Comparison of ENCODE assay signal across 8 cellular contexts in the genomic region with DNA sequence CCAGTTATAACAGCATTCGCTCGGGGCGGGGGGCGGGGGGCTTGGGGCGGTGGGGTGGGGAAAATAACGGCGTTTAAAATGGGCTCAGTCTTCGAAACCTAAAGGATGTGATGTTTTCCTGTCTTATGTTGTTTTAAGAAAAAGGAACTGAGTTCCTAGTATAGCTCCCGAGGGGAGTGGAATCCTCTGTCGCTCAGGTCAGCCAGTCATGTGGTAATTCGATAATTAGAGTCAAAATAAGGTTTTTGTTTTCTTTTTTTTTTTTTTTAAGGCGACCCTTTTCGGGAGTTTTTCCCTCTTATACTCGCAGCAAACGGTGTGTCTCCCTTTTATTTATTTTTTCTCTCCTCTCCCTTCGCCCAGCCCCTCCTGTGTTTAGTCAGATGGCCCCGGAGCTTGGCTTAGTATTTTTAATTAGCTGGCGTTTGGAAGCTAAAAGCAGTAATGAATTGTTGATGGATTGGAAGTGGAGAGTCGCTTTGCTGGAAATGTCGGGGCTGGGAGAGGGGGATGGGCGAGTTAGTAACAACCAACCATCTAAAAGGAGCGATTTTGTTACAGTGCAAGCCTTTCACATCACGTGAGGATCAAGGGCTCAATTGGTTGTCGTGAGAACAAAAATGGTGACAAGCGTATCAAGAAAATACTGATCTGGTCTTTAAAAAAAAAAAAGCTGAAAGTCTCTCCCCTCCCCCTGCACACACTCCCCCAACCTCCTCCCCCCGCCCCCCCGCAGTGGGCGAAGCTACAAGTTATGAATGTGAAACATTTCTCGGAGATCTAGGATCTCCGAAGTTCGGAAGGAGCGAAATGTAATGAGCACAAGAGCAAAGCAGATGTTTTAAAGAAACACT. TPM values are rescaled to one million over a fixed set of nuclear protein-coding genes. Genes with fewer than 3 reads are reported as not detected.
DNase-seq lines count a peak whose midpoint lies in the region; ATAC-seq and TF ChIP-seq lines count a peak whose summit lies in the region.

No MANE protein-coding gene starts in this region.

- H3K27ac Mint-ChIP-seq in activated B cell treated with CpG ODN at 0.5 μM for 24 hours (no peak overlapping the region), natural killer cell (peak overlapping the region in 1 of 2 donors; percentile 21)

- no peak for TF ChIP-seq CTCF in activated B cell treated with CpG ODN at 0.5 μM for 24 hours (IDR thresholded peaks at IDR 0.05)
- TF ChIP-seq CTCF in natural killer cell (IDR thresholded peaks at IDR 0.05): no peak

- H3K4me1 Mint-ChIP-seq in activated B cell treated with CpG ODN at 0.5 μM for 24 hours: peaks cover 17% of the 10 kb centered on the region
- H3K4me1 Mint-ChIP-seq in natural killer cell: peaks cover 36 to 38% of the 10 kb centered on the region in 2 donors

- H3K36me3 Mint-ChIP-seq in activated B cell treated with CpG ODN at 0.5 μM for 24 hours (ENCODE audit: low read depth) (peaks cover 18% of the 10 kb centered on the region), natural killer cell (peaks cover 6% of the 10 kb centered on the region)

- H3K9me3 Mint-ChIP-seq in activated B cell treated with CpG ODN at 0.5 μM for 24 hours: no peaks in the 10 kb centered on the region
- peaks cover 0 to 2% of the 10 kb centered on the region in 2 donors for H3K9me3 Mint-ChIP-seq in natural killer cell

- H3K4me3 Mint-ChIP-seq in activated B cell treated with CpG ODN at 0.5 μM for 24 hours: no peak overlapping the region
- peak overlapping the region; percentile 75 for H3K4me3 Mint-ChIP-seq in natural killer cell

- intact Hi-C loops in activated B cell treated with CpG ODN at 0.5 μM for 24 hours (cut with micrococcal nuclease) (loop anchor here (1.0 to 5.0 kb wide), 6 partner anchors 9 to 810 kb away; no protein-coding TSS in a partner anchor), natural killer cell (cut with micrococcal nuclease) (loop anchor here (5.0 kb wide), 1 partner anchor 95 kb away; no protein-coding TSS in a partner anchor)

- DNase-seq in COR-L47 (lab: John Stamatoyannopoulos, UW): peak; percentile 89
- DNase-seq in GOT3 (lab: John Stamatoyannopoulos, UW): peak; percentile 36
- peak; percentile 54 for DNase-seq in NCI-H2107 (lab: John Stamatoyannopoulos, UW)
- DNase-seq in activated B cell treated with CpG ODN at 0.5 μM for 24 hours: peak; percentile 49
- DNase-seq in germinal center (ENCODE audit: low spot score): peak; percentile 65
- DNase-seq in natural killer cell: no peak
- no peak for DNase-seq in amniotic stem cell (lab: John Stamatoyannopoulos, UW)
- DNase-seq in OCI-M2 (lab: John Stamatoyannopoulos, UW; ENCODE audit: unreplicated experiment): no peak

- H3K27me3 Mint-ChIP-seq in activated B cell treated with CpG ODN at 0.5 μM for 24 hours (no peaks in the 10 kb centered on the region), natural killer cell (ENCODE audit: low read depth in 2 of 2) (peaks cover 18 to 47% of the 10 kb centered on the region in 2 donors)

- POLR2A ChIA-PET in activated B cell treated with CpG ODN at 0.5 μM for 24 hours (lab: Charles Lee): interaction anchor here (0.5 to 5.0 kb wide), 54 partner anchors 11 to 1088 kb away, joined by 3 to 99 read pairs (median 6); no protein-coding TSS in a partner anchor

- peak; percentile 21 for ATAC-seq in activated B cell treated with CpG ODN at 0.5 μM for 24 hours (ENCODE audit: low read depth)
- peak in 2 of 3 donors; percentile 14 to 46 for ATAC-seq in natural killer cell

- CTCF ChIA-PET in activated B cell treated with CpG ODN at 0.5 μM for 24 hours (lab: Charles Lee): interaction anchor here (0.8 to 2.1 kb wide), 7 partner anchors 17 to 1088 kb away, joined by 3 to 10 read pairs (median 4); no protein-coding TSS in a partner anchor

RNA-seq across cellular contexts. Expression of a gene that starts 0.7 kb away (rescaled TPM):
- total RNA-seq in activated B cell treated with CpG ODN at 0.5 μM for 24 hours (20.7 and 22.0 TPM in 2 replicates), natural killer cell (1 to 10 TPM in 1 of 3 donors, under 1 TPM in 1, not detected in 1; 0.39 to 6.6 TPM)

Comparison
In these comparisons a context has a peak if more than half of its experiments do, and no peak if none do; other contexts are left out.
1. DNase-seq: peak in COR-L47 (single experiment), GOT3 (single experiment), NCI-H2107 (single experiment), activated B cell treated with CpG ODN at 0.5 μM for 24 hours (single experiment) and germinal center (single experiment); none in natural killer cell (single experiment), amniotic stem cell (single experiment) and OCI-M2 (single experiment).